35 cellular contexts compared by ENCODE assay signal in the genomic region with DNA sequence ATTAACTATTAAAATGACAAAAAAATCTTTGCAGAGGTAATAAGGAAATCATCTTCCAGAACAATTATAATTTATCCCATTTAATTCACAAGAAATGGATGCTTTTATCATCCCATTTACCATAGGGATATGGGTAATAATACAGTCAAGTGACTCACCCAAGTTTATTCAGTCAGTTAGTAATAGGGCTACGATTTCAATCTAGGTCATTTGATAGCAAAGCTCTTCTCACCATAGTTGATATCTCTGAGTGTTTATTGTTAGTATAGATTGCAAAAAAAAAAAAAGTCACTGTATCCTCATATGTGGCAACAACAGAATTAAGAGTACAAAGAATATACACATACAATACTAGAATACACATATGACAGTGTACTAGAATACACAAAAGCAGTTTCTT.
"Had no signal": no experiment of that assay in that cellular context is flagged by ENCODE, and none has a peak within 500 bp of the region (broad histone marks: within the 10 kb centered on the region; RNA-seq: fewer than 3 reads in every experiment).

No MANE protein-coding gene starts in this region.

- H2AFZ ChIP-seq: hepatocyte had no signal

- H3K36me3 Mint-ChIP-seq: activated CD4-positive, alpha-beta memory T cell treated with anti-CD3 and anti-CD28 coated beads for 36 hours; activated naive CD8-positive, alpha-beta T cell treated with anti-CD3 and anti-CD28 coated beads for 36 hours; stimulated activated effector memory CD8-positive, alpha-beta T cell treated with anti-CD3 and anti-CD28 coated beads, Interleukin-12 subunit alpha, Interleukin-12 subunit beta, amount 100 ng/mL, for 72 hours had no signal

- H3K4me2 ChIP-seq: hepatocyte had no signal

- H3K27me3 Mint-ChIP-seq: activated CD4-positive, alpha-beta memory T cell treated with anti-CD3 and anti-CD28 coated beads for 36 hours; activated CD4-positive, alpha-beta T cell treated with anti-CD3 and anti-CD28 coated beads, Interleukin-2, amount 10 ng/mL, durations not matched to agents 24 days and 14 days; activated naive CD8-positive, alpha-beta T cell treated with anti-CD3 and anti-CD28 coated beads for 36 hours; progenitor cell of endocrine pancreas; stimulated activated naive CD8-positive, alpha-beta T cell treated with anti-CD3 and anti-CD28 coated beads, Interleukin-15, Interleukin-2, amounts not matched to agents 100 ng/mL and 50 ng/mL, for 24 hours; type B pancreatic cell had no signal

- H3K4me3 Mint-ChIP-seq: activated CD4-positive, alpha-beta memory T cell treated with anti-CD3 and anti-CD28 coated beads for 36 hours; activated CD4-positive, alpha-beta T cell treated with anti-CD3 and anti-CD28 coated beads, Interleukin-2, amount 10 ng/mL, durations not matched to agents 24 days and 14 days; activated naive CD4-positive, alpha-beta T cell treated with anti-CD3 and anti-CD28 coated beads for 36 hours; activated naive CD8-positive, alpha-beta T cell treated with anti-CD3 and anti-CD28 coated beads for 36 hours; activated T-helper 1 cell treated with anti-CD3 and anti-CD28 coated beads, Interleukin-12 subunit alpha, Interleukin-12 subunit beta, Interleukin-2, Interleukin-4 antibody, amounts not matched to agents 30 ng/mL and 10 ng/mL and 1 ng/mL, durations not matched to agents 14 hours and 24 hours and 36 hours; nephron; stimulated activated effector memory CD8-positive, alpha-beta T cell treated with anti-CD3 and anti-CD28 coated beads, Interleukin-12 subunit alpha, Interleukin-12 subunit beta, amount 100 ng/mL, for 72 hours; stimulated activated naive CD8-positive, alpha-beta T cell treated with anti-CD3 and anti-CD28 coated beads, Interleukin-15, Interleukin-2, amounts not matched to agents 100 ng/mL and 50 ng/mL, for 24 hours; type B pancreatic cell had no signal

- H3K27ac ChIP-seq: adrenal gland, body of pancreas, cardiac muscle cell, coronary artery, esophagus muscularis mucosa, gastrocnemius medialis, hepatocyte, neutrophil, ovary, vagina, WERI-Rb-1 had no signal

- ATAC-seq: activated CD4-positive, CD25-positive, alpha-beta regulatory T cell treated with anti-CD3 and anti-CD28 coated beads, Interleukin-2, amount 50 U/mL, for 24 hours; body of pancreas; gastrocnemius medialis; left cardiac atrium; left ventricle myocardium superior; sciatic nerve; stimulated activated effector memory CD8-positive, alpha-beta T cell treated with anti-CD3 and anti-CD28 coated beads, Interleukin-12 subunit alpha, Interleukin-12 subunit beta, amount 100 ng/mL, for 72 hours had no signal

- H3K4me1 Mint-ChIP-seq: activated CD4-positive, alpha-beta T cell treated with anti-CD3 and anti-CD28 coated beads, Interleukin-2, amount 10 ng/mL, durations not matched to agents 24 days and 14 days; stimulated activated effector memory CD8-positive, alpha-beta T cell treated with anti-CD3 and anti-CD28 coated beads, Interleukin-12 subunit alpha, Interleukin-12 subunit beta, amount 100 ng/mL, for 72 hours had no signal

- H3K4me1 ChIP-seq: adrenal gland, body of pancreas, vagina had no signal

- H3K27ac Mint-ChIP-seq: activated CD4-positive, alpha-beta memory T cell treated with anti-CD3 and anti-CD28 coated beads for 36 hours; activated CD4-positive, alpha-beta T cell treated with anti-CD3 and anti-CD28 coated beads, Interleukin-2, amount 10 ng/mL, durations not matched to agents 24 days and 14 days; activated naive CD4-positive, alpha-beta T cell treated with anti-CD3 and anti-CD28 coated beads for 36 hours; activated naive CD8-positive, alpha-beta T cell treated with anti-CD3 and anti-CD28 coated beads for 36 hours; activated T-helper 1 cell treated with anti-CD3 and anti-CD28 coated beads, Interleukin-12 subunit alpha, Interleukin-12 subunit beta, Interleukin-2, Interleukin-4 antibody, amounts not matched to agents 30 ng/mL and 10 ng/mL and 1 ng/mL, durations not matched to agents 14 hours and 24 hours and 36 hours; nephron; progenitor cell of endocrine pancreas; stimulated activated effector memory CD8-positive, alpha-beta T cell treated with anti-CD3 and anti-CD28 coated beads, Interleukin-12 subunit alpha, Interleukin-12 subunit beta, amount 100 ng/mL, for 72 hours; stimulated activated naive CD8-positive, alpha-beta T cell treated with anti-CD3 and anti-CD28 coated beads, Interleukin-15, Interleukin-2, amounts not matched to agents 100 ng/mL and 50 ng/mL, for 24 hours; type B pancreatic cell had no signal

- H3K9me3 Mint-ChIP-seq: activated CD4-positive, alpha-beta T cell treated with anti-CD3 and anti-CD28 coated beads, Interleukin-2, amount 10 ng/mL, durations not matched to agents 24 days and 14 days; activated naive CD8-positive, alpha-beta T cell treated with anti-CD3 and anti-CD28 coated beads for 36 hours; activated T-helper 1 cell treated with anti-CD3 and anti-CD28 coated beads, Interleukin-12 subunit alpha, Interleukin-12 subunit beta, Interleukin-2, Interleukin-4 antibody, amounts not matched to agents 30 ng/mL and 10 ng/mL and 1 ng/mL, durations not matched to agents 14 hours and 24 hours and 36 hours; nephron; type B pancreatic cell had no signal

- H3K36me3 ChIP-seq: adrenal gland, cardiac muscle cell, esophagus muscularis mucosa, gastrocnemius medialis, neutrophil, ovary, vagina, WERI-Rb-1 had no signal

- H3K27me3 ChIP-seq: adrenal gland, body of pancreas, cardiac muscle cell, dorsolateral prefrontal cortex, esophagus muscularis mucosa, gastrocnemius medialis, hepatocyte, neutrophil, ovary, vagina had no signal

- H3K9me3 ChIP-seq: adrenal gland, body of pancreas, esophagus muscularis mucosa, gastrocnemius medialis, neutrophil, ovary, vagina had no signal

- H3K4me3 ChIP-seq: adrenal gland, body of pancreas, cardiac muscle cell, coronary artery, esophagus muscularis mucosa, gastrocnemius medialis, hepatocyte, ovary, skin epidermis, vagina had no signal

- DNase-seq: activated CD4-positive, alpha-beta memory T cell treated with anti-CD3 and anti-CD28 coated beads for 36 hours; activated CD4-positive, alpha-beta T cell treated with anti-CD3 and anti-CD28 coated beads, Interleukin-2, amount 10 ng/mL, durations not matched to agents 24 days and 14 days; activated CD8-positive, alpha-beta memory T cell treated with anti-CD3 and anti-CD28 coated beads, Interleukin-2, amount 50 U/mL, for 4 hours; activated effector memory CD4-positive, alpha-beta T cell treated with anti-CD3 and anti-CD28 coated beads, Interleukin-2, amount 50 U/mL, for 16 hours; activated naive CD4-positive, alpha-beta T cell treated with anti-CD3 and anti-CD28 coated beads for 36 hours; activated naive CD8-positive, alpha-beta T cell treated with anti-CD3 and anti-CD28 coated beads for 36 hours; activated T-cell treated with anti-CD3 and anti-CD28 coated beads, Interleukin-2, amount 50 U/mL, for 1 hour; adrenal gland; aorta; body of pancreas; dorsolateral prefrontal cortex; effector memory CD4-positive, alpha-beta T cell; gastrocnemius medialis; left cardiac atrium; left ventricle myocardium superior; ovary; stimulated activated CD4-positive, alpha-beta T cell treated with anti-CD3 and anti-CD28 coated beads, Interleukin-12 subunit alpha, Interleukin-12 subunit beta, amount 100 ng/mL, for 4 hours; stimulated activated CD4-positive, alpha-beta T cell treated with anti-CD3 and anti-CD28 coated beads, Interleukin-4, amount 100 ng/mL, for 1 hour; substantia nigra; WERI-Rb-1 had no signal
